ENCODE assay signal across 1 cellular context in genomic region chr1:24390924-24391782, GRCh38.
TF ChIP-seq lines count a peak whose summit lies in the region.

No MANE protein-coding gene starts in this region.

TF ChIP-seq in GM23338, 12 proteins besides CTCF, POLR2A, EP300 and RAD21 (continued from another document):
- TF ChIP-seq ZNF462 (CRISPR knock-in tag; IDR thresholded peaks at IDR 0.05), result no peak
- TF ChIP-seq POLR2AphosphoS5 (IDR thresholded peaks at IDR 0.05; ENCODE audit: low read depth), result no peak
TF ChIP-seq in GM23338: peak in this region for 0.
